8 cellular contexts compared by ENCODE assay signal in the genomic region with DNA sequence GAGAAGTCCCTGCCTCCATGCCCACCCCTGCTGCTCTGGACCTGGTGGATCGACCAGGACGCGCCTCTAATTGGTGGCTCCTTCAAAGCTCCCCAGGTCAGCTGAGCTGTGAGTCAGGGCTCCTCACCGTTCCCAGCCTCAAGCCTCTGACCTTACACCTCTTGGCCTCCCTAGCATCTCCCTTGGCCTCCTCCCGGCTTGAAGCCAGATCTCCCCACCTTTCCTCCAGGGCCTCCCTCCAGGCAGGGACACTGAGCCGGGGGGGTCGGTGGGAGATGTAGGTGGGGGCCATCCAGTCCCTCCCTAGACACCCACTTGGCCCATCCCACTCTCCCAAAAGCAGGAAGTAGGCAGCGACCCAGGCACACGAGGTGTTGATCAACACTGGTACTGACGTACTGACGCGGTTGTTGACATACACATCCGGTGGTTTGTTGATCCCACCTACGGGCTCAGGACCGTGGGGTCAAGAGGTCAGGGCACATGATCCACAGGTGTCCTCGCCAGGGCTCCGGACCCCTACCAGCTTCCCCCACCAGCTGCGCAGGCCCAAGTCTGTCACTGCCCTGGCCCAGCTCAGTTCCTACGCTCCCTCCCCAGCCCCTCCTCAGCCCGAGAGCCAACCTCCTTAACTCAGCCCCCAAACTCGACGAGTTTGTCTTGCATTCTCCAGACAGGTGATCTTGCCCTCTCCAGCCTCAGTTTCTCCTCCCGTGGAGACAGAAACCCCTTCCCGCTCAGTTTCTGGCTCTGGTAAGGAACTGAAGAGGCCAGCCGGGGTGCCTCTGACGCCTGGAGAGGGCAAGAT. TPM values are rescaled to one million over a fixed set of nuclear protein-coding genes. Genes with fewer than 3 reads are reported as not detected.
DNase-seq lines count a peak whose midpoint lies in the region; ATAC-seq and TF ChIP-seq lines count a peak whose summit lies in the region.

No MANE protein-coding gene starts in this region.

- no peaks in the 10 kb centered on the region for H3K9me3 Mint-ChIP-seq in activated naive CD4-positive, alpha-beta T cell treated with anti-CD3 and anti-CD28 coated beads, Interleukin-2, amount 50 U/mL, for 72 hours

- H3K27ac Mint-ChIP-seq in activated naive CD4-positive, alpha-beta T cell treated with anti-CD3 and anti-CD28 coated beads, Interleukin-2, amount 50 U/mL, for 72 hours, result peak overlapping the region; percentile 92 to 96

- H3K9me3 ChIP-seq in BE2C, result no peaks in the 10 kb centered on the region

- H3K36me3 ChIP-seq in BE2C, result no peaks in the 10 kb centered on the region

- peak overlapping the region; percentile 65 for H3K4me3 ChIP-seq in BE2C (ENCODE audit: low read depth, low read length)

- DNase-seq in BE2C, result no peak
- peak; percentile 15 for DNase-seq in NCI-H510A treated with DMSO at 0.1 percent for 48 hours (lab: John Stamatoyannopoulos, UW)
- peak in 1 of 2 donors; percentile 30 for DNase-seq in activated naive CD4-positive, alpha-beta T cell treated with anti-CD3 and anti-CD28 coated beads, Interleukin-2, amount 50 U/mL, for 72 hours (ENCODE audit: low spot score in 2 of 2)
- DNase-seq in cardiac septum (ENCODE audit: low spot score), result peak; percentile 84
- peak; percentile 22 for DNase-seq in pons (ENCODE audit: low spot score)

- H3K4me1 ChIP-seq in BE2C, result no peaks in the 10 kb centered on the region

- intact Hi-C loops in cardiac septum (cut with DNase I), result no loop called here

- no peaks in the 10 kb centered on the region for H3K27me3 ChIP-seq in BE2C

- no peak for TF ChIP-seq CTCF in BE2C (IDR thresholded peaks at IDR 0.05; ENCODE audit: low read depth, low read length)

- H3K36me3 Mint-ChIP-seq in activated naive CD4-positive, alpha-beta T cell treated with anti-CD3 and anti-CD28 coated beads, Interleukin-2, amount 50 U/mL, for 72 hours, result no peaks in the 10 kb centered on the region

- ATAC-seq in GM19328 (IDR thresholded peaks at IDR 0.05; ENCODE audit: unreplicated experiment), result peak; percentile 1
- ATAC-seq in activated naive CD4-positive, alpha-beta T cell treated with anti-CD3 and anti-CD28 coated beads, Interleukin-2, amount 50 U/mL, for 72 hours, result peak in 1 of 2 donors; percentile 3
- no peak for ATAC-seq in HG03039 (IDR thresholded peaks at IDR 0.05; ENCODE audit: unreplicated experiment)
- ATAC-seq in GM18861 (IDR thresholded peaks at IDR 0.05; ENCODE audit: unreplicated experiment), result no peak

RNA-seq across cellular contexts. Expression of a gene that starts 0.8 kb away (rescaled TPM):
- 19.9 TPM for polyA plus RNA-seq in BE2C (2012; ENCODE audit: insufficient read depth, insufficient read length, low read depth)
- total RNA-seq in activated naive CD4-positive, alpha-beta T cell treated with anti-CD3 and anti-CD28 coated beads, Interleukin-2, amount 50 U/mL, for 72 hours, result 10 to 100 TPM; 21.2 to 26.8 TPM
- 14.6 TPM for total RNA-seq in cardiac septum

RNA-seq across cellular contexts. Expression of a gene that starts 8.2 kb away (rescaled TPM):
- 18.3 TPM for polyA plus RNA-seq in BE2C (2012; ENCODE audit: insufficient read depth, insufficient read length, low read depth)
- 10 to 100 TPM in 1 of 2 donors, 1 to 10 TPM in 1; 2.8 to 29.9 TPM for total RNA-seq in activated naive CD4-positive, alpha-beta T cell treated with anti-CD3 and anti-CD28 coated beads, Interleukin-2, amount 50 U/mL, for 72 hours
- 24.9 TPM for total RNA-seq in cardiac septum

RNA-seq across cellular contexts. Expression of a gene that starts 19.4 kb away (rescaled TPM):
- polyA plus RNA-seq in BE2C (2012; ENCODE audit: insufficient read depth, insufficient read length, low read depth), result not detected
- total RNA-seq in activated naive CD4-positive, alpha-beta T cell treated with anti-CD3 and anti-CD28 coated beads, Interleukin-2, amount 50 U/mL, for 72 hours, result not detected
- total RNA-seq in cardiac septum, result not detected

RNA-seq across cellular contexts. Expression of a gene that starts 37.8 kb away (rescaled TPM):
- 73.8 TPM for polyA plus RNA-seq in BE2C (2012; ENCODE audit: insufficient read depth, insufficient read length, low read depth)
- total RNA-seq in activated naive CD4-positive, alpha-beta T cell treated with anti-CD3 and anti-CD28 coated beads, Interleukin-2, amount 50 U/mL, for 72 hours, result 100 to 1,000 TPM in 1 of 2 donors, 10 to 100 TPM in 1; 93.1 to 123 TPM
- 50.9 TPM for total RNA-seq in cardiac septum

RNA-seq across cellular contexts. Expression of a gene that starts 55.7 kb away (rescaled TPM):
- polyA plus RNA-seq in BE2C (2012; ENCODE audit: insufficient read depth, insufficient read length, low read depth), result not detected
- under 1 TPM in 1 of 2 donors, not detected in 1; 0.45 TPM for total RNA-seq in activated naive CD4-positive, alpha-beta T cell treated with anti-CD3 and anti-CD28 coated beads, Interleukin-2, amount 50 U/mL, for 72 hours
- not detected for total RNA-seq in cardiac septum
